Comparison of ENCODE assay signal across 10 cellular contexts in genomic region chr9:93185261-93186150, GRCh38. TPM values are rescaled to one million over a fixed set of nuclear protein-coding genes. Genes with fewer than 3 reads are reported as not detected.
A peak's percentile ranks its signal among the peaks of the same experiment; 100 is the strongest.
DNase-seq lines count a peak whose midpoint lies in the region; ATAC-seq and TF ChIP-seq lines count a peak whose summit lies in the region.
"Had no signal": no experiment of that assay in that cellular context is flagged by ENCODE, and none has a peak within 500 bp of the region (broad histone marks: within the 10 kb centered on the region; RNA-seq: fewer than 3 reads in every experiment).

No MANE protein-coding gene starts in this region.

- no peaks in the 10 kb centered on the region for H3K36me3 Mint-ChIP-seq in activated naive CD4-positive, alpha-beta T cell treated with anti-CD3 and anti-CD28 coated beads, Interleukin-2, amount 50 U/mL, for 24 hours
- no peaks in the 10 kb centered on the region for H3K36me3 Mint-ChIP-seq in activated T-helper 1 cell treated with anti-CD3 and anti-CD28 coated beads, Interleukin-12 subunit alpha, Interleukin-12 subunit beta, Interleukin-2, Interleukin-4 antibody, amounts not matched to agents 30 ng/mL and 10 ng/mL and 1 ng/mL, durations not matched to agents 14 hours and 24 hours and 36 hours (ENCODE audit: low read depth)

- H3K36me3 ChIP-seq in testis (ENCODE audit: low read depth, missing control alignments), result no peaks in the 10 kb centered on the region
- no peaks in the 10 kb centered on the region for H3K36me3 ChIP-seq in upper lobe of right lung

- peaks cover 3% of the 10 kb centered on the region for H3K4me1 ChIP-seq in testis
- H3K4me1 ChIP-seq in upper lobe of right lung, result peaks cover 5% of the 10 kb centered on the region

- H3K4me3 ChIP-seq in testis (peak overlapping the region; percentile 32 to 49), upper lobe of right lung (no peak overlapping the region)

- H3K27ac Mint-ChIP-seq in activated naive CD4-positive, alpha-beta T cell treated with anti-CD3 and anti-CD28 coated beads, Interleukin-2, amount 50 U/mL, for 24 hours, result no peak overlapping the region
- H3K27ac Mint-ChIP-seq in activated T-helper 1 cell treated with anti-CD3 and anti-CD28 coated beads, Interleukin-12 subunit alpha, Interleukin-12 subunit beta, Interleukin-2, Interleukin-4 antibody, amounts not matched to agents 30 ng/mL and 10 ng/mL and 1 ng/mL, durations not matched to agents 14 hours and 24 hours and 36 hours, result no peak overlapping the region

- no peak for TF ChIP-seq CTCF in testis (IDR thresholded peaks at IDR 0.05)
- no peak for TF ChIP-seq CTCF in upper lobe of right lung (IDR thresholded peaks at IDR 0.05)
- no peak for TF ChIP-seq CTCF in GM13977 (IDR thresholded peaks at IDR 0.05; ENCODE audit: extremely low read depth, insufficient read depth, missing control alignments)

- TF ChIP-seq POLR2A in testis (IDR thresholded peaks at IDR 0.05), result no peak

- ATAC-seq in upper lobe of right lung (no peak), GM19397 (IDR thresholded peaks at IDR 0.05; ENCODE audit: unreplicated experiment) (no peak)

- in situ Hi-C loops in GM13977 (cut with MboI; ENCODE audit: low pct_unique_long_range_greater_than_20kb, low sequenced_read_pairs, unreplicated experiment), result no loop called here

- no peaks in the 10 kb centered on the region for H3K9me3 Mint-ChIP-seq in activated naive CD4-positive, alpha-beta T cell treated with anti-CD3 and anti-CD28 coated beads, Interleukin-2, amount 50 U/mL, for 24 hours
- H3K9me3 Mint-ChIP-seq in activated T-helper 1 cell treated with anti-CD3 and anti-CD28 coated beads, Interleukin-12 subunit alpha, Interleukin-12 subunit beta, Interleukin-2, Interleukin-4 antibody, amounts not matched to agents 30 ng/mL and 10 ng/mL and 1 ng/mL, durations not matched to agents 14 hours and 24 hours and 36 hours, result no peaks in the 10 kb centered on the region

- H3K4me1 Mint-ChIP-seq in activated naive CD4-positive, alpha-beta T cell treated with anti-CD3 and anti-CD28 coated beads, Interleukin-2, amount 50 U/mL, for 24 hours, result peaks cover 7% of the 10 kb centered on the region
- no peaks in the 10 kb centered on the region for H3K4me1 Mint-ChIP-seq in activated T-helper 1 cell treated with anti-CD3 and anti-CD28 coated beads, Interleukin-12 subunit alpha, Interleukin-12 subunit beta, Interleukin-2, Interleukin-4 antibody, amounts not matched to agents 30 ng/mL and 10 ng/mL and 1 ng/mL, durations not matched to agents 14 hours and 24 hours and 36 hours (ENCODE audit: low read depth)

- peak overlapping the region; percentile 63 for H3K4me3 Mint-ChIP-seq in activated naive CD4-positive, alpha-beta T cell treated with anti-CD3 and anti-CD28 coated beads, Interleukin-2, amount 50 U/mL, for 24 hours
- H3K4me3 Mint-ChIP-seq in activated T-helper 1 cell treated with anti-CD3 and anti-CD28 coated beads, Interleukin-12 subunit alpha, Interleukin-12 subunit beta, Interleukin-2, Interleukin-4 antibody, amounts not matched to agents 30 ng/mL and 10 ng/mL and 1 ng/mL, durations not matched to agents 14 hours and 24 hours and 36 hours, result peak overlapping the region; percentile 46

- peaks cover 9% of the 10 kb centered on the region for H3K27me3 ChIP-seq in layer of hippocampus (ENCODE audit: control insufficient read depth, insufficient read depth, low read length)
- H3K27me3 ChIP-seq in testis, result no peaks in the 10 kb centered on the region
- peaks cover 36% of the 10 kb centered on the region for H3K27me3 ChIP-seq in upper lobe of right lung

- no peak for DNase-seq in activated naive CD4-positive, alpha-beta T cell treated with Interleukin-2 at 50 U/mL for 16 hours
- DNase-seq in activated T-helper 1 cell treated with anti-CD3 and anti-CD28 coated beads, Interleukin-12 subunit alpha, Interleukin-12 subunit beta, Interleukin-2, Interleukin-4 antibody, amounts not matched to agents 30 ng/mL and 10 ng/mL and 1 ng/mL, durations not matched to agents 14 hours and 24 hours and 36 hours (ENCODE audit: low spot score), result no peak
- DNase-seq in testis (no peak), upper lobe of right lung (no peak), GM13977 (ENCODE audit: low spot score) (no peak)
- DNase-seq: activated CD4-positive, alpha-beta T cell treated with anti-CD3 and anti-CD28 coated beads, Interleukin-2, amount 50 U/mL, for 4 hours; substantia nigra had no signal

- intact Hi-C loops in activated T-helper 1 cell treated with anti-CD3 and anti-CD28 coated beads, Interleukin-12 subunit alpha, Interleukin-12 subunit beta, Interleukin-2, Interleukin-4 antibody, amounts not matched to agents 30 ng/mL and 10 ng/mL and 1 ng/mL, durations not matched to agents 14 hours and 24 hours and 36 hours (cut with micrococcal nuclease), result loop anchor here (2.0 kb wide), 2 partner anchors 25 to 51 kb away; partner anchors contain the start of gene NINJ1
- intact Hi-C loops in testis (cut with DNase I; ENCODE audit: low total_unique reads), result no loop called here
- intact Hi-C loops in upper lobe of right lung (cut with DNase I), result no loop called here

- H3K27ac ChIP-seq in layer of hippocampus (ENCODE audit: low read depth, low read length) (peak overlapping the region; percentile 55), testis (no peak overlapping the region), upper lobe of right lung (no peak overlapping the region)

- peaks cover 9% of the 10 kb centered on the region for H3K27me3 Mint-ChIP-seq in activated naive CD4-positive, alpha-beta T cell treated with anti-CD3 and anti-CD28 coated beads, Interleukin-2, amount 50 U/mL, for 24 hours
- peaks cover 54% of the 10 kb centered on the region for H3K27me3 Mint-ChIP-seq in activated T-helper 1 cell treated with anti-CD3 and anti-CD28 coated beads, Interleukin-12 subunit alpha, Interleukin-12 subunit beta, Interleukin-2, Interleukin-4 antibody, amounts not matched to agents 30 ng/mL and 10 ng/mL and 1 ng/mL, durations not matched to agents 14 hours and 24 hours and 36 hours (ENCODE audit: insufficient read depth)

- WGBS in testis, 2 donors, result 37 to 62% methylated on average over 11 to 58 of the region's 63 CpGs

- H3K9me3 ChIP-seq in testis (no peaks in the 10 kb centered on the region), upper lobe of right lung (no peaks in the 10 kb centered on the region)

RNA-seq across cellular contexts. Expression of gene WNK2, which starts 1.6 kb away (rescaled TPM):
- total RNA-seq in activated T-helper 1 cell treated with anti-CD3 and anti-CD28 coated beads, Interleukin-12 subunit alpha, Interleukin-12 subunit beta, Interleukin-2, Interleukin-4 antibody, amounts not matched to agents 30 ng/mL and 10 ng/mL and 1 ng/mL, durations not matched to agents 14 hours and 24 hours and 36 hours, result 2.2 and 3.0 TPM in 2 replicates
- total RNA-seq in testis (10 to 100 TPM; 50.5 to 91.1 TPM), upper lobe of right lung (0.35 TPM)
- 29.0 TPM for polyA plus RNA-seq in testis (ENCODE audit: insufficient read depth, low read depth, low replicate concordance)

RNA-seq across cellular contexts. Expression of gene NINJ1, which starts 51.5 kb away (rescaled TPM):
- total RNA-seq in activated T-helper 1 cell treated with anti-CD3 and anti-CD28 coated beads, Interleukin-12 subunit alpha, Interleukin-12 subunit beta, Interleukin-2, Interleukin-4 antibody, amounts not matched to agents 30 ng/mL and 10 ng/mL and 1 ng/mL, durations not matched to agents 14 hours and 24 hours and 36 hours, result 94.2 and 95.3 TPM in 2 replicates
- total RNA-seq in testis (100 to 1,000 TPM; 148 to 152 TPM), upper lobe of right lung (53.2 TPM)
- polyA plus RNA-seq in testis (ENCODE audit: insufficient read depth, low read depth, low replicate concordance), result 99.3 TPM

Comparison
In these comparisons a context has a peak if more than half of its experiments do, and no peak if none do; other contexts are left out.
1. RNA of gene WNK2, which starts 1.6 kb away (total RNA-seq): 50.5 to 91.1 TPM in testis; 2.2 to 3.0 TPM in activated T-helper 1 cell treated with anti-CD3 and anti-CD28 coated beads, Interleukin-12 subunit alpha, Interleukin-12 subunit beta, Interleukin-2, Interleukin-4 antibody, amounts not matched to agents 30 ng/mL and 10 ng/mL and 1 ng/mL, durations not matched to agents 14 hours and 24 hours and 36 hours and 0.35 TPM in upper lobe of right lung (single experiment); every median in the first group is over 10 times any median in the second.